Comparison of ENCODE assay signal across 29 cellular contexts in the genomic region with DNA sequence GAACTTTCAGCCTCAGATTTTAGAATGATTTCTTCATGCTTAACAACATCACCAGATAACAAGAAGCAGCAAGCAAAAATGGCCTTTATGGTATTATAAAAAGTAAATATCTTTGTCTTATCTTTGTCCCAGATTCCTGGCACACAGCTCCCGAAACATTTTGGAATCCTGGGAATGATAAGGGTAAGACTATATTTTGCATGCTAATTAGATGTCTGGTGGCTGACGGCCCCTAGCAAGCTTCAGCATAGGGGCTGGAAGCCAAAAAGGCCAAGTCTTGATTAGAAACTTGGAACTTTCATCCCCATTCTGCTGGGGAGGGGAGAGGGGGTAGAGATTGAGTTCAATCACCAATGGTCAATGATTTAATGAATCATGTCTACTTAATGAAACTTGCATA.
"Had no signal": no experiment of that assay in that cellular context is flagged by ENCODE, and none has a peak within 500 bp of the region (broad histone marks: within the 10 kb centered on the region; RNA-seq: fewer than 3 reads in every experiment).

No MANE protein-coding gene starts in this region.

- H3K27ac ChIP-seq: colonic mucosa, esophagus squamous epithelium, left ventricle myocardium inferior, neural progenitor cell, prostate gland, suprapubic skin, transverse colon, vagina had no signal

- H3K4me1 ChIP-seq: colonic mucosa, prostate gland had no signal

- H3K4me2 ChIP-seq: neural progenitor cell had no signal

- ATAC-seq: effector memory CD8-positive, alpha-beta T cell; left colon; mucosa of descending colon; natural killer cell treated with Interleukin-12 subunit alpha and Interleukin-12 subunit beta and Interleukin-15 and Interleukin-18, amount 100 ng/mL, for 72 hours; stimulated activated naive CD8-positive, alpha-beta T cell treated with anti-CD3 and anti-CD28 coated beads, Interleukin-15, amount 100 ng/mL, for 72 hours had no signal

- H3K36me3 ChIP-seq: colonic mucosa, esophagus squamous epithelium, left ventricle myocardium inferior, neural progenitor cell, prostate gland, suprapubic skin, transverse colon, vagina had no signal

- H3K9me3 ChIP-seq: colonic mucosa, esophagus squamous epithelium, left ventricle myocardium inferior, mucosa of descending colon, prostate gland, suprapubic skin, transverse colon, vagina had no signal

- H3K4me3 Mint-ChIP-seq: effector memory CD8-positive, alpha-beta T cell; immature natural killer cell; memory B cell; naive B cell; natural killer cell treated with Interleukin-12 subunit alpha and Interleukin-12 subunit beta and Interleukin-15 and Interleukin-18, amount 100 ng/mL, for 72 hours; neural progenitor cell; stimulated activated naive CD8-positive, alpha-beta T cell treated with anti-CD3 and anti-CD28 coated beads, Interleukin-15, amount 100 ng/mL, for 72 hours had no signal

- H3K27ac Mint-ChIP-seq: effector memory CD8-positive, alpha-beta T cell; immature natural killer cell; memory B cell; neural progenitor cell; stimulated activated naive CD8-positive, alpha-beta T cell treated with anti-CD3 and anti-CD28 coated beads, Interleukin-15, amount 100 ng/mL, for 72 hours had no signal

- H2AFZ ChIP-seq: neural progenitor cell had no signal

- DNase-seq: colonic mucosa; effector memory CD8-positive, alpha-beta T cell; erythroblast; esophagus squamous epithelium; immature natural killer cell; islet precursor cell; kidney glomerular epithelial cell; left colon; left ventricle myocardium inferior; mucosa of descending colon; naive B cell; right cardiac atrium; stimulated activated CD4-positive, alpha-beta T cell treated with anti-CD3 and anti-CD28 coated beads, Interleukin-12 subunit alpha, Interleukin-12 subunit beta, amount 100 ng/mL, for 4 hours; stimulated activated CD4-positive, alpha-beta T cell treated with anti-CD3 and anti-CD28 coated beads, Interleukin-1b, Interleukin-23, amount 100 ng/mL, for 48 hours; stimulated activated CD4-positive, alpha-beta T cell treated with anti-CD3 and anti-CD28 coated beads, Interleukin-4, amount 100 ng/mL, for 1 hour; stimulated activated CD8-positive, alpha-beta memory T cell treated with anti-CD3 and anti-CD28 coated beads, Interleukin-4, amount 100 ng/mL, for 48 hours; stimulated activated naive CD4-positive, alpha-beta T cell; stimulated activated naive CD8-positive, alpha-beta T cell treated with anti-CD3 and anti-CD28 coated beads, Interleukin-15, amount 100 ng/mL, for 72 hours; transverse colon had no signal

- H3K9ac ChIP-seq: neural progenitor cell had no signal

- H3K36me3 Mint-ChIP-seq: immature natural killer cell; memory B cell; naive B cell; natural killer cell treated with Interleukin-12 subunit alpha and Interleukin-12 subunit beta and Interleukin-15 and Interleukin-18, amount 100 ng/mL, for 72 hours; neural progenitor cell had no signal

- FAIRE-seq: endometrium, frontal cortex had no signal

- H3K27me3 Mint-ChIP-seq: effector memory CD8-positive, alpha-beta T cell; memory B cell; naive B cell; natural killer cell treated with Interleukin-12 subunit alpha and Interleukin-12 subunit beta and Interleukin-15 and Interleukin-18, amount 100 ng/mL, for 72 hours; stimulated activated naive CD8-positive, alpha-beta T cell treated with anti-CD3 and anti-CD28 coated beads, Interleukin-15, amount 100 ng/mL, for 72 hours had no signal

- H3K9me3 Mint-ChIP-seq: effector memory CD8-positive, alpha-beta T cell; immature natural killer cell; memory B cell; naive B cell; natural killer cell treated with Interleukin-12 subunit alpha and Interleukin-12 subunit beta and Interleukin-15 and Interleukin-18, amount 100 ng/mL, for 72 hours; stimulated activated naive CD8-positive, alpha-beta T cell treated with anti-CD3 and anti-CD28 coated beads, Interleukin-15, amount 100 ng/mL, for 72 hours had no signal

- H3K4me3 ChIP-seq: colonic mucosa, esophagus squamous epithelium, left ventricle myocardium inferior, lung, mucosa of descending colon, neural progenitor cell, prostate gland, skin epidermis, suprapubic skin, transverse colon, vagina had no signal

- H3K4me1 Mint-ChIP-seq: neural progenitor cell had no signal

- H3K27me3 ChIP-seq: colonic mucosa, esophagus squamous epithelium, suprapubic skin, transverse colon, vagina had no signal
